In the genomic region with DNA sequence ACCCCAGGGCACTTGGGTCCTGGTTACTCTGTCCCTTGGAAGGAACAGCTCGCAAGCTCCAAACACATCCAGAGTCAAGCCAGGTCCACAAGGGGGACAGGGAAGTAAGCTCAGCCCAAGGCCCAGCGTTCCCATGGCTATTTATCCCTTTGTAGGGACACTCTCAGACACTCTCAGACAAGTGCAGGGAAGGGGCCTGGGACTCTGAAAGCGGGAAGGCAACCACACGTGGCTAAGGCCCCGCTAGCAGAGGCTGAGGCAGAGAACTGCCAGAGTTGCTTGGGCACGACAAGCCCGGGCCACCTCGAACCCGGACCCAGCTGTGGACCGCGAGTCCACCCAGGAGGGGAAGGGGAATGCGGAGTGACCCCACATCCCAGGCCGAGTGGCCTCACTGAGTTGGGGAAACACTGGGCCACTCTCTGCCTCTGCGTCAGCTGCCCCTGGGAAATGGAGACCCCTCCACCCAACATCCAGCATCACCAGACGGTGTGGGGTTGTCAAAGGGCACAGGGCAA, we compare ENCODE assay signal across 22 cellular contexts. TPM values are rescaled to one million over a fixed set of nuclear protein-coding genes. Genes with fewer than 3 reads are reported as not detected.
"Had no signal": no experiment of that assay in that cellular context is flagged by ENCODE, and none has a peak within 500 bp of the region (broad histone marks: within the 10 kb centered on the region; RNA-seq: fewer than 3 reads in every experiment).

No MANE protein-coding gene starts in this region.

- H3K4me3 ChIP-seq: MG63, Peyer's patch, SJSA1, SK-N-MC had no signal

- H3K36me3 ChIP-seq: MG63, Peyer's patch, SJSA1 had no signal

- ATAC-seq: PC-3 had no signal

- H3K9me3 ChIP-seq: MG63, Peyer's patch, SJSA1 had no signal

- DNase-seq: Karpas-422; KG1; MG63; NCI-H1105 treated with DMSO at 0.1 percent for 48 hours; NCI-H1417 treated with DMSO at 0.1 percent for 48 hours; NCI-H146; NCI-H1694 treated with DMSO at 0.1 percent for 48 hours; NCI-H1930; NCI-H2081; NCI-H2107; NCI-H2227 treated with DMSO at 0.1 percent for 48 hours; NCI-H524 treated with DMSO at 0.1 percent for 48 hours; NCI-H69; NCI-H774; NK-92 treated with Interleukin-12 subunit alpha and Interleukin-12 subunit beta, amount 100 ng/mL, for 24 hours; PC-3; Peyer's patch; Right ventricle myocardium superior; SIG-M5 had no signal

- H3K4me1 ChIP-seq: Peyer's patch, SJSA1 had no signal

- H3K27ac ChIP-seq: Peyer's patch, SJSA1, SK-N-MC had no signal

RNA-seq across cellular contexts. Expression of gene NPTX1, which starts 10.2 kb away (rescaled TPM):
- total RNA-seq: HT-29, Right ventricle myocardium superior had no signal
